In the genomic region with DNA sequence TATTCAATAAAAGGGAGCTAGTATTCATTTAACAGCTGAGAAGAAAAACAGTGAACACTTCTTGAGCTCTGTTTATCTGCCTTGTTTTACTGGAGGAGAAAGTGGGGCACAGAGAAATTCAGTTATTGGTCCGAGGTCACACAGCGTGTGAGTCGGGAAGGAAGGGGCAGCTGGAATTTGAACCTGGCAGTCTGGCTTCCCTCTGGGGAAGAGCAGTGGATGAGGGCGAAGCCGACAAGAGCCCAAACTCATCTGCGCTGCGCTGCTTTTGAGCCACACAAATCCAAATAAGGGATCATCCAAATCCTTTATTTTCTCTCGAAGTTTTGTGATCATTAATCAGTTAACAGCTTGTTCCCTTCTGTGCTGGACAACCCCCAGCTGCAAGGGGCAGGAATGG, we compare ENCODE assay signal across 23 cellular contexts.
"Had no signal": no experiment of that assay in that cellular context is flagged by ENCODE, and none has a peak within 500 bp of the region (broad histone marks: within the 10 kb centered on the region; RNA-seq: fewer than 3 reads in every experiment).

No MANE protein-coding gene starts in this region.

- H3K4me3 Mint-ChIP-seq: activated naive CD4-positive, alpha-beta T cell treated with anti-CD3 and anti-CD28 coated beads, Interleukin-2, amount 10 ng/mL, durations not matched to agents 7 days and 5 days; activated naive CD8-positive, alpha-beta T cell treated with anti-CD3 and anti-CD28 coated beads, Interleukin-2, amount 50 U/mL, for 24 hours; nephron progenitor cell; T-helper 2 cell treated with Interferon-gamma antibody and Interleukin-4, amounts not matched to agents 5 μg/mL and 100 μg/mL, for 36 hours; type B pancreatic cell had no signal

- H3K36me3 ChIP-seq: sigmoid colon, thoracic aorta, vagina, WERI-Rb-1 had no signal

- H3K27me3 ChIP-seq: foreskin keratinocyte, hepatocyte, sigmoid colon, vagina had no signal

- H3K27ac Mint-ChIP-seq: activated naive CD4-positive, alpha-beta T cell treated with anti-CD3 and anti-CD28 coated beads, Interleukin-2, amount 10 ng/mL, durations not matched to agents 7 days and 5 days; activated naive CD8-positive, alpha-beta T cell treated with anti-CD3 and anti-CD28 coated beads, Interleukin-2, amount 50 U/mL, for 24 hours; nephron progenitor cell; T-helper 2 cell treated with Interferon-gamma antibody and Interleukin-4, amounts not matched to agents 5 μg/mL and 100 μg/mL, for 36 hours; type B pancreatic cell had no signal

- H3K27me3 Mint-ChIP-seq: activated naive CD4-positive, alpha-beta T cell treated with anti-CD3 and anti-CD28 coated beads, Interleukin-2, amount 10 ng/mL, durations not matched to agents 7 days and 5 days; activated naive CD8-positive, alpha-beta T cell treated with anti-CD3 and anti-CD28 coated beads, Interleukin-2, amount 50 U/mL, for 24 hours; type B pancreatic cell had no signal

- H3K9me3 ChIP-seq: sigmoid colon, thoracic aorta, vagina had no signal

- H3K4me1 ChIP-seq: parathyroid adenoma had no signal

- H3K9me3 Mint-ChIP-seq: activated naive CD4-positive, alpha-beta T cell treated with anti-CD3 and anti-CD28 coated beads, Interleukin-2, amount 10 ng/mL, durations not matched to agents 7 days and 5 days; activated naive CD8-positive, alpha-beta T cell treated with anti-CD3 and anti-CD28 coated beads, Interleukin-2, amount 50 U/mL, for 24 hours; nephron progenitor cell; T-helper 2 cell treated with Interferon-gamma antibody and Interleukin-4, amounts not matched to agents 5 μg/mL and 100 μg/mL, for 36 hours; type B pancreatic cell had no signal

- DNase-seq: activated CD4-positive, alpha-beta T cell treated with anti-CD3 and anti-CD28 coated beads for 1 hour; activated CD4-positive, alpha-beta T cell treated with anti-CD3 and anti-CD28 coated beads, Interleukin-2, amount 50 U/mL, for 48 hours; activated effector memory CD4-positive, alpha-beta T cell treated with Interleukin-2 at 50 U/mL for 16 hours; activated naive CD4-positive, alpha-beta T cell treated with anti-CD3 and anti-CD28 coated beads, Interleukin-2, amount 10 ng/mL, durations not matched to agents 7 days and 5 days; activated naive CD8-positive, alpha-beta T cell treated with anti-CD3 and anti-CD28 coated beads, Interleukin-2, amount 50 U/mL, for 24 hours; activated T-cell treated with anti-CD3 and anti-CD28 coated beads, Interleukin-2, amount 50 U/mL, for 48 hours; cortex of kidney; effector CD4-positive, alpha-beta T cell; foreskin keratinocyte; kidney glomerular epithelial cell; left ventricle myocardium superior; nephron progenitor cell; sigmoid colon; stimulated activated CD4-positive, alpha-beta T cell treated with anti-CD3 and anti-CD28 coated beads, Interleukin-2, amount 100 ng/mL, for 48 hours; stimulated activated CD8-positive, alpha-beta memory T cell treated with anti-CD3 and anti-CD28 coated beads, Interleukin-4, amount 100 ng/mL, for 48 hours; stimulated activated naive CD4-positive, alpha-beta T cell; WERI-Rb-1 had no signal

- H3K36me3 Mint-ChIP-seq: activated naive CD4-positive, alpha-beta T cell treated with anti-CD3 and anti-CD28 coated beads, Interleukin-2, amount 10 ng/mL, durations not matched to agents 7 days and 5 days had no signal

- ATAC-seq: activated naive CD8-positive, alpha-beta T cell treated with anti-CD3 and anti-CD28 coated beads, Interleukin-2, amount 50 U/mL, for 24 hours; foreskin keratinocyte had no signal

- H3K27ac ChIP-seq: foreskin keratinocyte, hepatocyte, parathyroid adenoma, sigmoid colon, thoracic aorta, vagina, WERI-Rb-1 had no signal

- H3K4me3 ChIP-seq: hepatocyte, sigmoid colon, thoracic aorta, vagina had no signal
